Comparison of ENCODE assay signal across 7 cellular contexts in the genomic region with DNA sequence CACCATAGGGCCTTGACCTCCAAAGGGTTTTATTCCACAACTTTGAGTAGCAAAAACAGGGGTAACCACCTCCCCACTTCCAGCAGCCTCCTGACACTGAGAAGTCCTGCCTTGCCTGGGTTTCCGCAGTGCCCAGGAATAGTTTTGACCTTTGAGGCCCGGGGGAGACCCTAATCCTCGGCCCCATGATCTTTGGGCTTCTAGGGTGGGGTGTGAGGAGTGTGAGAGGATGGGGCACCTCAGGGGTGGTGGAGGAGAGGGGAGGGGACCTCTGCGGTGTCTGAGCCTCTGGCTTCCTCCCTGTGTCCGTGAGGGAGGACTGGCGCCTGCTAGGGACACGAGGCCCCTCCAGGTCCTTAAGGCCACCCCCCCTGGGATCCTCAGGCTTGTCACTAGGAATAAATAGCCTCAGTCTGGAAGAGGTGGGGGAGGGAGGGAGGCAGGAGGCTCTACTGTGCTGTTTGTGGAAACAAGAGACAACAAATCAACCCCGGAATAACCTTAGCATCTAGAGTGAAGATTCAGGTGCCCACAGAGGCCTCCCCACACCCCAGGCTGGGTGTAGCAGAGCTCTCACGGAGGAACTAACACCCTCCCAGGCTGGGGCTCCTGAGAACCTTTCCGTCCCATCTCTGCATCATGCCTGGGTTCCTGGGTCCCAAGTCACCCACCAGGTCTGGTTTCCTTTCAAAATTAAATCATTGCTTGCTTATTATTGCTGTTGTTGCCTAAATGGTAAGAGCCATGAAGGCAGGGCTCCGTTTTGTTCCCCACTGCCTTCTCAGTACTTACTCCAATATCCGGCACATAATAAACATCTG. TPM values are rescaled to one million over a fixed set of nuclear protein-coding genes. Genes with fewer than 3 reads are reported as not detected.
DNase-seq lines count a peak whose midpoint lies in the region; ATAC-seq lines count a peak whose summit lies in the region.

No MANE protein-coding gene starts in this region.

- H3K36me3 Mint-ChIP-seq in IgD-negative memory B cell, result no peaks in the 10 kb centered on the region
- peaks cover 14% of the 10 kb centered on the region for H3K36me3 Mint-ChIP-seq in activated naive CD8-positive, alpha-beta T cell treated with anti-CD3 and anti-CD28 coated beads, Interleukin-2, amount 50 U/mL, for 24 hours (ENCODE audit: low read depth)

- H3K4me3 ChIP-seq in stomach smooth muscle (ENCODE audit: low read length in 2 of 2), result peak overlapping the region; percentile 35 to 52

- H3K9ac ChIP-seq in stomach smooth muscle (ENCODE audit: low read length in 2 of 2), result peak overlapping the region; percentile 62 to 63

- H3K4me1 Mint-ChIP-seq in IgD-negative memory B cell, result peaks cover 0 to 7% (median 4%) of the 10 kb centered on the region in 3 donors
- H3K4me1 Mint-ChIP-seq in activated naive CD8-positive, alpha-beta T cell treated with anti-CD3 and anti-CD28 coated beads, Interleukin-2, amount 50 U/mL, for 24 hours, result peaks cover 67% of the 10 kb centered on the region

- no peaks in the 10 kb centered on the region for H3K9me3 Mint-ChIP-seq in IgD-negative memory B cell
- no peaks in the 10 kb centered on the region for H3K9me3 Mint-ChIP-seq in activated naive CD8-positive, alpha-beta T cell treated with anti-CD3 and anti-CD28 coated beads, Interleukin-2, amount 50 U/mL, for 24 hours

- DNase-seq in activated naive CD8-positive, alpha-beta T cell treated with anti-CD3 and anti-CD28 coated beads, Interleukin-2, amount 50 U/mL, for 24 hours, result no peak
- DNase-seq in left kidney (ENCODE audit: low read depth, low spot score) (peak; percentile 50), COR-L47 (lab: John Stamatoyannopoulos, UW) (no peak)

- H3K27me3 ChIP-seq in stomach smooth muscle (ENCODE audit: control insufficient read depth in 1 of 2, insufficient read depth in 2 of 2, low read length in 2 of 2), result no peaks in the 10 kb centered on the region

- H3K27ac Mint-ChIP-seq in IgD-negative memory B cell, result no peak overlapping the region
- H3K27ac Mint-ChIP-seq in activated naive CD8-positive, alpha-beta T cell treated with anti-CD3 and anti-CD28 coated beads, Interleukin-2, amount 50 U/mL, for 24 hours, result no peak overlapping the region

- no peaks in the 10 kb centered on the region for H3K9me3 ChIP-seq in stomach smooth muscle (ENCODE audit: control insufficient read depth in 2 of 2, low read length in 2 of 2)

- H3K27me3 Mint-ChIP-seq in IgD-negative memory B cell, result peaks cover 19% of the 10 kb centered on the region
- no peaks in the 10 kb centered on the region for H3K27me3 Mint-ChIP-seq in activated naive CD8-positive, alpha-beta T cell treated with anti-CD3 and anti-CD28 coated beads, Interleukin-2, amount 50 U/mL, for 24 hours

- H3K4me1 ChIP-seq in stomach smooth muscle (ENCODE audit: control insufficient read depth, insufficient read depth, low read length), result peaks cover 29% of the 10 kb centered on the region

- no peaks in the 10 kb centered on the region for H3K36me3 ChIP-seq in stomach smooth muscle (ENCODE audit: control insufficient read depth in 2 of 2, insufficient read depth in 2 of 2, low read length in 2 of 2)

- peak overlapping the region; percentile 60 to 83 (median 72) for H3K4me3 Mint-ChIP-seq in IgD-negative memory B cell
- peak overlapping the region; percentile 55 for H3K4me3 Mint-ChIP-seq in activated naive CD8-positive, alpha-beta T cell treated with anti-CD3 and anti-CD28 coated beads, Interleukin-2, amount 50 U/mL, for 24 hours

- no peak for ATAC-seq in activated naive CD8-positive, alpha-beta T cell treated with anti-CD3 and anti-CD28 coated beads, Interleukin-2, amount 50 U/mL, for 24 hours
- ATAC-seq in HG03442 (IDR thresholded peaks at IDR 0.05; ENCODE audit: unreplicated experiment) (no peak), GM21619 (IDR thresholded peaks at IDR 0.05; ENCODE audit: unreplicated experiment) (no peak)

- peak overlapping the region; percentile 75 for H3K27ac ChIP-seq in stomach smooth muscle (ENCODE audit: low read length)

RNA-seq across cellular contexts. Expression of a gene that starts 0.9 kb away (rescaled TPM):
- polyA plus RNA-seq in IgD-negative memory B cell, result 1.7 TPM

RNA-seq across cellular contexts. Expression of a gene that starts 6.3 kb away (rescaled TPM):
- 18.9 TPM for polyA plus RNA-seq in IgD-negative memory B cell

RNA-seq across cellular contexts. Expression of a gene that starts 16.4 kb away (rescaled TPM):
- polyA plus RNA-seq in IgD-negative memory B cell, result 70.7 TPM

RNA-seq across cellular contexts. Expression of a gene that starts 40.4 kb away (rescaled TPM):
- polyA plus RNA-seq in IgD-negative memory B cell, result not detected

RNA-seq across cellular contexts. Expression of a gene that starts 59.4 kb away (rescaled TPM):
- polyA plus RNA-seq in IgD-negative memory B cell, result 24.2 TPM
